1 cellular context compared by ENCODE assay signal in the genomic region with DNA sequence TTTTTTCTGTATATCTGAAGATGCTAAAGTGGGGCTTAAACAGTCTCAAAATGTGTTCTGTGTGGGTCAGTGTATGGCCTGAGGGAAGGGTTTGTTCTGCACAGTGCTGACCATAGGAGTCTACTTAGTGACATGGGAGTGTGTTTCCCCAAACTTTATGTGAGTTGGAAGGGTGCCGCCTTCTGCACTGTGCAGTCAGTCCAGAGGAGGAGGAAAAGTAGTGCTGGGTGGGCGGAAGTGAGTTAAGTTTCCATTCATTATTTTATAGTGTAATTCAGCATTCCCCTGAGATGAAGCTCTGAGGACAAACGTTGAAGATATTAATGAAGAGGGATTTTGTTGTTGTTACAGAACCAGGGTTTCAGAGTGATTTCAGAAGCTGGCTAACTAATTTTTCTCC.
TF ChIP-seq lines count a peak whose summit lies in the region.

No MANE protein-coding gene starts in this region.

TF ChIP-seq in WTC11, 78 proteins besides CTCF, POLR2A, EP300 and RAD21 (continued from another document):
- no peak for TF ChIP-seq ESRRA (CRISPR knock-in tag; IDR thresholded peaks at IDR 0.05; ENCODE audit: borderline replicate concordance)
